10 cellular contexts compared by ENCODE assay signal in genomic region chr10:4807803-4808507, GRCh38. TPM values are rescaled to one million over a fixed set of nuclear protein-coding genes. Genes with fewer than 3 reads are reported as not detected.
A peak's percentile ranks its signal among the peaks of the same experiment; 100 is the strongest.
DNase-seq lines count a peak whose midpoint lies in the region; ATAC-seq and TF ChIP-seq lines count a peak whose summit lies in the region.
"Had no signal": no experiment of that assay in that cellular context is flagged by ENCODE, and none has a peak within 500 bp of the region (broad histone marks: within the 10 kb centered on the region; RNA-seq: fewer than 3 reads in every experiment).

No MANE protein-coding gene starts in this region.

- TF ChIP-seq CTCF in AG04449 (IDR thresholded peaks at IDR 0.05; ENCODE audit: insufficient read depth, low read length, missing control alignments) (no peak), epithelial cell of proximal tubule (conservative IDR thresholded peaks at IDR 0.05; ENCODE audit: low read depth, low read length) (no peak), transverse colon (IDR thresholded peaks at IDR 0.05) (no peak)

- intact Hi-C loops in transverse colon (cut with DNase I; ENCODE audit: low total_unique reads): no loop called here

- no peak for TF ChIP-seq EP300 in transverse colon (IDR thresholded peaks at IDR 0.05; ENCODE audit: low read depth)

- no peak overlapping the region for H3K27ac ChIP-seq in transverse colon

- DNase-seq in AG04449 (ENCODE audit: low read depth, low spot score) (peak; percentile 26), HK-2 (ENCODE audit: unreplicated experiment) (peak; percentile 11), epithelial cell of proximal tubule (ENCODE audit: low read depth) (peak; percentile 74), MV-4-11 (lab: John Stamatoyannopoulos, UW) (no peak), transverse colon (no peak)
- DNase-seq in central memory CD4-positive, alpha-beta T cell: no peak
- DNase-seq in effector CD4-positive, alpha-beta T cell: no peak

- peak; percentile 71 for ATAC-seq in GM19372 (IDR thresholded peaks at IDR 0.05; ENCODE audit: low read depth, unreplicated experiment)
- ATAC-seq: left lobe of liver, Panc1 had no signal

- TF ChIP-seq POLR2A in transverse colon (IDR thresholded peaks at IDR 0.05): no peak

- CTCF ChIA-PET in AG04449 (lab: Yijun Ruan, JAX): interaction anchor here (1.5 kb wide), 1 partner anchor 12 kb away, joined by 4 read pairs; no protein-coding TSS in a partner anchor

- H3K4me3 ChIP-seq in AG04449 (ENCODE audit: low read depth, low read length): no peak overlapping the region
- no peak overlapping the region for H3K4me3 ChIP-seq in epithelial cell of proximal tubule (ENCODE audit: low read depth, low read length)
- no peak overlapping the region for H3K4me3 ChIP-seq in transverse colon

- 55 to 63% methylated on average over 4 of the region's 4 CpGs for WGBS in transverse colon (ENCODE audit: low coverage in 1 of 2), 2 donors

- POLR2A ChIA-PET in AG04449 (lab: Yijun Ruan, JAX): no interaction called here

- in situ Hi-C loops in transverse colon (cut with MboI; ENCODE audit: low pct_ligation_motif_present in 1 of 4, low pct_unique_long_range_greater_than_20kb in 1 of 4, low sequenced_read_pairs in 3 of 4): no loop called here

- no peaks in the 10 kb centered on the region for H3K27me3 ChIP-seq in transverse colon

- no peaks in the 10 kb centered on the region for H3K4me1 ChIP-seq in transverse colon

- H3K9me3 ChIP-seq in transverse colon: no peaks in the 10 kb centered on the region

- H3K36me3 ChIP-seq in transverse colon: no peaks in the 10 kb centered on the region

RNA-seq across cellular contexts. Expression of gene AKR1E2, which starts 18.1 kb away (rescaled TPM):
- total RNA-seq in epithelial cell of proximal tubule (2.0 and 2.2 TPM in 2 replicates), transverse colon (10 to 100 TPM in 1 of 4 donors, 1 to 10 TPM in 3; 3.8 to 34.8 (median 5.3) TPM)

Comparison
In these comparisons a context has a peak if more than half of its experiments do, and no peak if none do; other contexts are left out.
1. DNase-seq: peak in AG04449 (single experiment), HK-2 (single experiment) and epithelial cell of proximal tubule (single experiment); none in MV-4-11 (single experiment), central memory CD4-positive, alpha-beta T cell (single experiment), transverse colon (single experiment) and effector CD4-positive, alpha-beta T cell (single experiment).